27 cellular contexts compared by ENCODE assay signal in genomic region chr5:58024151-58024550, GRCh38.
"Had no signal": no experiment of that assay in that cellular context is flagged by ENCODE, and none has a peak within 500 bp of the region (broad histone marks: within the 10 kb centered on the region; RNA-seq: fewer than 3 reads in every experiment).

No MANE protein-coding gene starts in this region.

- FAIRE-seq: endometrium, kidney had no signal

- H3K36me3 ChIP-seq: colonic mucosa, esophagus muscularis mucosa, gastrocnemius medialis, heart right ventricle, left ventricle myocardium inferior, lower lobe of right lung had no signal

- H3K27ac Mint-ChIP-seq: dendritic cell treated with granulocyte-macrophage colony-stimulating factor and Interleukin-4, amounts not matched to agents 40 ng/mL and 50 ng/mL, for 4 days; effector memory CD8-positive, alpha-beta T cell; endodermal cell; immature natural killer cell; memory B cell; naive B cell had no signal

- H3K36me3 Mint-ChIP-seq: immature natural killer cell, memory B cell, naive B cell had no signal

- H3K4me3 Mint-ChIP-seq: dendritic cell treated with granulocyte-macrophage colony-stimulating factor and Interleukin-4, amounts not matched to agents 40 ng/mL and 50 ng/mL, for 4 days; effector memory CD8-positive, alpha-beta T cell; endodermal cell; immature natural killer cell; memory B cell; naive B cell had no signal

- H3K4me1 ChIP-seq: colonic mucosa had no signal

- H3K9me3 Mint-ChIP-seq: dendritic cell treated with granulocyte-macrophage colony-stimulating factor and Interleukin-4, amounts not matched to agents 40 ng/mL and 50 ng/mL, for 4 days; endodermal cell; immature natural killer cell; memory B cell; naive B cell had no signal

- H3K27me3 ChIP-seq: colonic mucosa, esophagus muscularis mucosa, gastrocnemius medialis, heart right ventricle had no signal

- H3K27me3 Mint-ChIP-seq: dendritic cell treated with granulocyte-macrophage colony-stimulating factor and Interleukin-4, amounts not matched to agents 40 ng/mL and 50 ng/mL, for 4 days; effector memory CD8-positive, alpha-beta T cell; memory B cell; naive B cell had no signal

- DNase-seq: colonic mucosa; cortex of kidney; effector CD8-positive, alpha-beta T cell; effector memory CD8-positive, alpha-beta T cell; endodermal cell; foreskin fibroblast; foreskin melanocyte; gastrocnemius medialis; glutamatergic neuron; head of caudate nucleus; heart right ventricle; hypothalamus; immature natural killer cell; islet precursor cell; kidney; kidney glomerular epithelial cell; left colon; left ventricle myocardium inferior; lower lobe of right lung; mesendoderm; mucosa of descending colon; naive B cell had no signal

- H3K4me3 ChIP-seq: colonic mucosa, esophagus muscularis mucosa, gastrocnemius medialis, heart right ventricle, left ventricle myocardium inferior, lower lobe of right lung, mucosa of descending colon had no signal

- H3K9me3 ChIP-seq: colonic mucosa, esophagus muscularis mucosa, gastrocnemius medialis, heart right ventricle, left ventricle myocardium inferior, lower lobe of right lung, mucosa of descending colon had no signal

- ATAC-seq: effector memory CD8-positive, alpha-beta T cell; gastrocnemius medialis; heart right ventricle; left colon; left lobe of liver; lower lobe of right lung; mucosa of descending colon had no signal

- H3K27ac ChIP-seq: colonic mucosa, esophagus muscularis mucosa, gastrocnemius medialis, heart right ventricle, left ventricle myocardium inferior, lower lobe of right lung had no signal

- H3K4me1 Mint-ChIP-seq: immature natural killer cell, memory B cell, naive B cell had no signal
